Comparison of ENCODE assay signal across 9 cellular contexts in the genomic region with DNA sequence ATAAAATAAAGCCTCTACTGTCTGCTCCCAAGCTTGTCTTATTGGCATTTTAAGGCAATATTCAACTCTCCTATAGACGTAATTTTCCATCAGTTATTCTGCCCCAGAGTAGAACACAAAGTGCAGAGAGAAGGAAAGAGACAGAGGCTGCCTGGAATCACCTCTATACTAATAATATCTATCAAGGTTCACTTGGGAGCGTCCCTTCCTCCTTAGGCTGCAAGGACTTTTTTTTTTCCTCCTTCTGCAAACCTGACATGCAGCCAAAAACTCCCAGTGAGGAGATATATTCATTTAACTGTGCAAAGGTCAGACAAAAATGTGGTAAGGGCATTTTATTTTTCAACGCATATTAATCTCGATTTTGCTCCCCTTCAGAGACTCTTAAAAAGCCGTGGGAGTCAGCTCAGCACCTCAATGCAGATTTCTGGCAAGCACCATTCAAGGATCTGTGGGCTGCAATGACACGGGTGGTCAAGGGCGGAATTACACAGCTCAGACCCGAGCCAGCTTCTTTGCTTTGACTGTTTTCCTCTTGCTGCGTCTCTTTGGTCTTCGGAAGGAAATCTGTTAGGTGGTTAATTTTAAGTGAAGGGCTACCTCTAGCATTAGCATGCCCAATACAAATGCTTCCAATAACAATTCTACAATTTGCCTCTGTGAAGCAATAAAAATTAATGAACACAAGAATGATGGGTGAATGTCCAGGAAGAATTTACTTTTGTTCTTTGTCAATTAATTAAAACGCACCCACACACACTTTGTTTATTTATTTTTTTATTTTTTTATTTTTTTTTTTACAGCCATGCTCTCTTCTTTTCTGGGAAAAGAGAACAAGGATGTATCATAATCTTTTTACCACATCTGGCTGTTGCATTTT.
A peak's percentile ranks its signal among the peaks of the same experiment; 100 is the strongest.
DNase-seq lines count a peak whose midpoint lies in the region; ATAC-seq and TF ChIP-seq lines count a peak whose summit lies in the region.
"Had no signal": no experiment of that assay in that cellular context is flagged by ENCODE, and none has a peak within 500 bp of the region (broad histone marks: within the 10 kb centered on the region; RNA-seq: fewer than 3 reads in every experiment).

No MANE protein-coding gene starts in this region.

- H3K36me3 ChIP-seq in WERI-Rb-1 (no peaks in the 10 kb centered on the region), left ventricle myocardium inferior (no peaks in the 10 kb centered on the region)
- H3K36me3 ChIP-seq: BLaER1 had no signal

- TF ChIP-seq CTCF in WERI-Rb-1 (IDR thresholded peaks at IDR 0.05; ENCODE audit: low read depth, low read length) (peak; percentile 72), left ventricle myocardium inferior (IDR thresholded peaks at IDR 0.05; ENCODE audit: borderline replicate concordance) (peak; percentile 78)

- intact Hi-C loops in left ventricle myocardium inferior (cut with micrococcal nuclease) (no loop called here), sciatic nerve (cut with DNase I) (no loop called here)

- ATAC-seq in HG03066 (IDR thresholded peaks at IDR 0.05; ENCODE audit: low read depth, unreplicated experiment): peak; percentile 90
- peak; percentile 79 for ATAC-seq in sciatic nerve
- no peak for ATAC-seq in GM21528 (IDR thresholded peaks at IDR 0.05; ENCODE audit: low FRiP score, unreplicated experiment)

- H3K4me1 ChIP-seq in left ventricle myocardium inferior: peaks cover 9% of the 10 kb centered on the region
- H3K4me1 ChIP-seq: BLaER1 had no signal

- DNase-seq in NCI-H1105 (lab: John Stamatoyannopoulos, UW) (peak; percentile 0), NCI-H1105 treated with DMSO at 0.1 percent for 48 hours (lab: John Stamatoyannopoulos, UW) (no peak), WERI-Rb-1 (peak; percentile 54), left ventricle myocardium inferior (peak; percentile 20), sciatic nerve (ENCODE audit: low spot score) (no peak)
- DNase-seq in activated effector memory CD4-positive, alpha-beta T cell treated with Interleukin-2 at 50 U/mL for 16 hours: no peak

- H3K4me3 ChIP-seq in WERI-Rb-1 (ENCODE audit: low read depth, low read length) (no peak overlapping the region), left ventricle myocardium inferior (peak overlapping the region; percentile 32)
- H3K4me3 ChIP-seq: BLaER1 had no signal

- H3K27me3 ChIP-seq in WERI-Rb-1 (ENCODE audit: insufficient read depth, low read depth, severe bottlenecking): no peaks in the 10 kb centered on the region
- no peaks in the 10 kb centered on the region for H3K27me3 ChIP-seq in left ventricle myocardium inferior (ENCODE audit: low read depth)
- H3K27me3 ChIP-seq: BLaER1 had no signal

- peaks cover 2% of the 10 kb centered on the region for H3K9me3 ChIP-seq in WERI-Rb-1 (ENCODE audit: severe bottlenecking)
- H3K9me3 ChIP-seq in left ventricle myocardium inferior (replicated peaks): peaks cover 10% of the 10 kb centered on the region

- no peak overlapping the region for H3K27ac ChIP-seq in WERI-Rb-1
- no peak overlapping the region for H3K27ac ChIP-seq in left ventricle myocardium inferior (replicated peaks)
- H3K27ac ChIP-seq: BLaER1 had no signal

Comparison
In these comparisons a context has a peak if more than half of its experiments do, and no peak if none do; other contexts are left out.
1. DNase-seq: peak in NCI-H1105 (single experiment), WERI-Rb-1 (single experiment) and left ventricle myocardium inferior (single experiment); none in NCI-H1105 treated with DMSO at 0.1 percent for 48 hours (single experiment), sciatic nerve (single experiment) and activated effector memory CD4-positive, alpha-beta T cell treated with Interleukin-2 at 50 U/mL for 16 hours (single experiment).